8 cellular contexts compared by ENCODE assay signal in the genomic region with DNA sequence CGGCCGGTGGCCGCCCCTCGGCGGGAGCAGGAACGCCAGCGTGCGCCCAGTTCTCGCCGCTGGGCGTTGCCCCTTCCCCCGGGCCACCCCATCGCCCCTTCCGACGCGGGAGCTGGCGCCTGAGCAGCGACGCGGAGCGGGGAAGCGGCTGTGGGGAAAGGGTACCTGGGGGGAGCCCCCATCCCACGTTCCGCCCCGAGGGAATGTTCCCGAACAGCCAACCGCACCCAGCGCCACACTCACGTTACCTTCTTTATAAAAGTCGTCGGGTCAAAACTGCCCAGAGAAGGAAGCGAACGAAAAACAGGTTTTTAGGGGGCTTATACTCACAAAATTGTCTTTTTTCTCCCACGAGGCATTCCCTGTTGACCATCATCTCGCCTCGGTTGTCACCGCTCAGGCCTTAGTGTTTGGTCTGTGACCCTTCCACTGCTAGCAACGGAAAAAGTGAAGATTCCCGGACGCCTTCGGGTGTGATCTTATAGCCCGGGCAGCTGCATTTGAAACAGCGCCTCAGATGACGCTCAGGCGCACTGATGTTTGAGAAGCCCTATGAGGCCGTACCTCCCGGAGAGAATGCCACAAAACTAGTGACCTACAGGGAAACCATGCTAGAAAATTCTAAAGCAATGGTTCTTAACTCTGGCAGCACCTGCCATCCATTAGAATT. TPM values are rescaled to one million over a fixed set of nuclear protein-coding genes. Genes with fewer than 3 reads are reported as not detected.
DNase-seq lines count a peak whose midpoint lies in the region; TF ChIP-seq lines count a peak whose summit lies in the region.

No MANE protein-coding gene starts in this region.

- peak; percentile 31 to 41 for DNase-seq in SHP77 (lab: John Stamatoyannopoulos, UW)
- no peak for DNase-seq in SHP77 treated with DMSO at 0.1 percent for 48 hours (lab: John Stamatoyannopoulos, UW)
- peak; percentile 76 for DNase-seq in NB4 (ENCODE audit: low read depth)
- DNase-seq in activated naive CD8-positive, alpha-beta T cell treated with anti-CD3 and anti-CD28 coated beads for 36 hours, result peak; percentile 26
- peak; percentile 32 for DNase-seq in left ventricle myocardium inferior
- peak; percentile 48 for DNase-seq in prostate gland (ENCODE audit: low spot score)
- no peak for DNase-seq in NCI-H2171 treated with DMSO at 0.1 percent for 48 hours (lab: John Stamatoyannopoulos, UW)
- no peak for DNase-seq in NCI-H1694 (lab: John Stamatoyannopoulos, UW)

- peaks cover 14% of the 10 kb centered on the region for H3K27me3 ChIP-seq in left ventricle myocardium inferior (ENCODE audit: low read depth)
- H3K27me3 ChIP-seq in prostate gland (replicated peaks; ENCODE audit: insufficient read depth), result no peaks in the 10 kb centered on the region

- H3K27me3 Mint-ChIP-seq in activated naive CD8-positive, alpha-beta T cell treated with anti-CD3 and anti-CD28 coated beads for 36 hours, result peaks cover 62% of the 10 kb centered on the region

- intact Hi-C loops in left ventricle myocardium inferior (cut with micrococcal nuclease) (no loop called here), prostate gland (cut with DNase I) (no loop called here)

- no peaks in the 10 kb centered on the region for H3K36me3 ChIP-seq in left ventricle myocardium inferior
- H3K36me3 ChIP-seq in prostate gland, result no peaks in the 10 kb centered on the region

- peak overlapping the region; percentile 63 for H3K27ac Mint-ChIP-seq in activated naive CD8-positive, alpha-beta T cell treated with anti-CD3 and anti-CD28 coated beads for 36 hours

- H3K9me3 ChIP-seq in left ventricle myocardium inferior (replicated peaks) (no peaks in the 10 kb centered on the region), prostate gland (no peaks in the 10 kb centered on the region)

- H3K4me1 Mint-ChIP-seq in activated naive CD8-positive, alpha-beta T cell treated with anti-CD3 and anti-CD28 coated beads for 36 hours, result peaks cover 13% of the 10 kb centered on the region

- no peaks in the 10 kb centered on the region for H3K9me3 Mint-ChIP-seq in activated naive CD8-positive, alpha-beta T cell treated with anti-CD3 and anti-CD28 coated beads for 36 hours

- 5% methylated on average over 25 of the region's 47 CpGs for WGBS in prostate gland

- H3K4me3 ChIP-seq in NB4 (ENCODE audit: low read depth, low read length), result peak overlapping the region; percentile 64
- peak overlapping the region; percentile 88 for H3K4me3 ChIP-seq in left ventricle myocardium inferior
- H3K4me3 ChIP-seq in prostate gland, result peak overlapping the region; percentile 56 to 80

- H3K27ac ChIP-seq in left ventricle myocardium inferior (replicated peaks), result peak overlapping the region; percentile 76
- H3K27ac ChIP-seq in prostate gland, result peak overlapping the region; percentile 57 to 81

- H3K4me3 Mint-ChIP-seq in activated naive CD8-positive, alpha-beta T cell treated with anti-CD3 and anti-CD28 coated beads for 36 hours, result peak overlapping the region; percentile 83

- TF ChIP-seq POLR2A in NB4 (IDR thresholded peaks at IDR 0.05; ENCODE audit: extremely low read depth, insufficient read length) (no peak), prostate gland (IDR thresholded peaks at IDR 0.05) (no peak)

- H3K36me3 Mint-ChIP-seq in activated naive CD8-positive, alpha-beta T cell treated with anti-CD3 and anti-CD28 coated beads for 36 hours, result no peaks in the 10 kb centered on the region

- H3K4me1 ChIP-seq in left ventricle myocardium inferior, result peaks cover 21% of the 10 kb centered on the region
- H3K4me1 ChIP-seq in prostate gland (replicated peaks), result no peaks in the 10 kb centered on the region

- TF ChIP-seq CTCF in NB4 (IDR thresholded peaks at IDR 0.05; ENCODE audit: low read depth, low read length) (peak; percentile 7), left ventricle myocardium inferior (IDR thresholded peaks at IDR 0.05; ENCODE audit: borderline replicate concordance) (no peak), prostate gland (IDR thresholded peaks at IDR 0.05) (no peak)

RNA-seq across cellular contexts. Expression of a gene that starts 0.5 kb away (rescaled TPM):
- total RNA-seq in activated naive CD8-positive, alpha-beta T cell treated with anti-CD3 and anti-CD28 coated beads for 36 hours, result 1 to 10 TPM; 5.3 to 6.4 TPM
- total RNA-seq in left ventricle myocardium inferior (3.7 TPM), prostate gland (100 to 1,000 TPM in 1 of 2 donors, 10 to 100 TPM in 1; 53.4 to 162 TPM)

Comparison
In these comparisons a context has a peak if more than half of its experiments do, and no peak if none do; other contexts are left out.
1. DNase-seq: peak in SHP77 (2 of 2), NB4 (single experiment), activated naive CD8-positive, alpha-beta T cell treated with anti-CD3 and anti-CD28 coated beads for 36 hours (single experiment), left ventricle myocardium inferior (single experiment) and prostate gland (single experiment); none in SHP77 treated with DMSO at 0.1 percent for 48 hours (single experiment), NCI-H2171 treated with DMSO at 0.1 percent for 48 hours (single experiment) and NCI-H1694 (single experiment).
2. RNA of a gene that starts 0.5 kb away (total RNA-seq): 53.4 to 162 TPM in prostate gland; 5.3 to 6.4 TPM in activated naive CD8-positive, alpha-beta T cell treated with anti-CD3 and anti-CD28 coated beads for 36 hours and 3.7 TPM in left ventricle myocardium inferior (single experiment); every median in the first group is over 4 times any median in the second.
3. Peak in every context shown above with its lines, with median percentiles within 50 percentile points of each other: H3K4me3 ChIP-seq.